ENCODE assay signal across 25 cellular contexts in genomic region chr16:24318670-24319069, GRCh38.
DNase-seq lines count a peak whose midpoint lies in the region; ATAC-seq, FAIRE-seq and TF ChIP-seq lines count a peak whose summit lies in the region.
"Had no signal": no experiment of that assay in that cellular context is flagged by ENCODE, and none has a peak within 500 bp of the region (broad histone marks: within the 10 kb centered on the region; RNA-seq: fewer than 3 reads in every experiment).

No MANE protein-coding gene starts in this region.

- TF ChIP-seq CTCF in D721Med (IDR thresholded peaks at IDR 0.05; ENCODE audit: insufficient read depth, missing control alignments): peak; percentile 41
- peak; percentile 46 for TF ChIP-seq CTCF in OCI-LY7 (conservative IDR thresholded peaks at IDR 0.05; ENCODE audit: low read length)
- no peak for TF ChIP-seq CTCF in foreskin keratinocyte (conservative IDR thresholded peaks at IDR 0.05)

- intact Hi-C loops in OCI-LY7 (cut with micrococcal nuclease; ENCODE audit: unreplicated experiment): no loop called here

- H3K27me3 Mint-ChIP-seq in T-cell: peaks cover 34 to 38% of the 10 kb centered on the region in 2 donors

- no peak overlapping the region for H3K27ac ChIP-seq in OCI-LY7 (ENCODE audit: low read depth, low read length, poor library complexity, severe bottlenecking)
- H3K27ac ChIP-seq in foreskin keratinocyte: no peak overlapping the region
- H3K27ac ChIP-seq: A549, HL-60 had no signal

- no peaks in the 10 kb centered on the region for H3K36me3 ChIP-seq in OCI-LY7 (ENCODE audit: insufficient read depth, low read length)

- H3K9me3 ChIP-seq in OCI-LY7 (ENCODE audit: low read length): no peaks in the 10 kb centered on the region
- H3K9me3 ChIP-seq: A549 had no signal

- DNase-seq in D721Med (ENCODE audit: insufficient read length, low spot score) (no peak), GM12891 (ENCODE audit: insufficient read length, low spot score) (no peak), OCI-LY7 (ENCODE audit: low spot score) (no peak), iPS-NIHi11 (ENCODE audit: low spot score) (peak; percentile 41), foreskin keratinocyte (no peak), DMS153 (lab: John Stamatoyannopoulos, UW) (no peak), T-cell (no peak)
- DNase-seq: Calu3; CD4-positive, alpha-beta T cell; DMS79 treated with DMSO at 0.1 percent for 48 hours; GDM1; HCEC 1CT; MV-4-11; NCI-H1417; NCI-H2081; NCI-H524; OCI-M1; SHP77 treated with DMSO at 0.1 percent for 48 hours had no signal

- no peak overlapping the region for H3K4me3 Mint-ChIP-seq in T-cell
- H3K4me3 Mint-ChIP-seq: B cell; CD4-positive, alpha-beta T cell; IgD-negative memory B cell had no signal

- no peaks in the 10 kb centered on the region for H3K27me3 ChIP-seq in foreskin keratinocyte

- no peaks in the 10 kb centered on the region for H3K9me2 ChIP-seq in OCI-LY7 (ENCODE audit: insufficient read depth, low read length)

- no peaks in the 10 kb centered on the region for H4K20me1 ChIP-seq in OCI-LY7 (ENCODE audit: insufficient read depth, low read length)

- no TSS peak for BruUV-seq in OCI-LY7 (replicated peaks; lab: Mats Ljungman, UMichigan)

- no peak for FAIRE-seq in D721Med (lab: Jason Lieb, UNC)
- FAIRE-seq in GM12891 (lab: Jason Lieb, UNC): peak; percentile 47
- FAIRE-seq: A549, GM19239, HTR-8/SVneo had no signal

- H3K79me2 ChIP-seq in OCI-LY7 (ENCODE audit: insufficient read depth, low read depth, low read length): no peaks in the 10 kb centered on the region

- no peak overlapping the region for H3K27ac Mint-ChIP-seq in T-cell
- H3K27ac Mint-ChIP-seq: B cell; CD4-positive, alpha-beta T cell; IgD-negative memory B cell had no signal

- POLR2A ChIA-PET in OCI-LY7 (lab: Charles Lee) (no interaction called here), T-cell (lab: Charles Lee) (no interaction called here)

- no peaks in the 10 kb centered on the region for H3K36me3 Mint-ChIP-seq in T-cell
- H3K36me3 Mint-ChIP-seq: IgD-negative memory B cell had no signal

- H2AFZ ChIP-seq in OCI-LY7 (ENCODE audit: low read length): no peak overlapping the region

- ATAC-seq in foreskin keratinocyte: no peak
- no peak for ATAC-seq in T-cell (replicated peaks in 1 of 4)
- ATAC-seq: A549, SK-N-SH treated with all-trans-retinoic acid at 6 μM for 48 hours had no signal

- H3K9me3 Mint-ChIP-seq in T-cell: no peaks in the 10 kb centered on the region
- H3K9me3 Mint-ChIP-seq: CD4-positive, alpha-beta T cell; IgD-negative memory B cell had no signal

- no peak overlapping the region for H3K4me3 ChIP-seq in OCI-LY7 (ENCODE audit: low read depth, low read length, poor library complexity, severe bottlenecking)
- H3K4me3 ChIP-seq: A549 had no signal

- H3K4me2 ChIP-seq in OCI-LY7 (ENCODE audit: low read length): no peak overlapping the region
- H3K4me2 ChIP-seq: A549 had no signal

- H3K4me1 ChIP-seq in OCI-LY7 (ENCODE audit: insufficient read depth, low read length, poor library complexity, severe bottlenecking) (no peaks in the 10 kb centered on the region), foreskin keratinocyte (no peaks in the 10 kb centered on the region)
- H3K4me1 ChIP-seq: A549 had no signal

- CTCF ChIA-PET in OCI-LY7 (lab: Charles Lee; ENCODE audit: unreplicated experiment): no interaction called here
- CTCF ChIA-PET in T-cell (lab: Charles Lee): no interaction called here

- no peak for TF ChIP-seq POLR2A in GM12891 (IDR thresholded peaks at IDR 0.05; ENCODE audit: low read depth, low read length)

- H3K4me1 Mint-ChIP-seq in T-cell: no peaks in the 10 kb centered on the region
- H3K4me1 Mint-ChIP-seq: B cell, IgD-negative memory B cell had no signal

TF ChIP-seq in GM12891, 5 proteins besides CTCF, POLR2A, EP300 and RAD21:
- no peak for TF ChIP-seq SPI1 (IDR thresholded peaks at IDR 0.05; ENCODE audit: low read depth, low read length)
- no peak for TF ChIP-seq PAX5 (IDR thresholded peaks at IDR 0.05; ENCODE audit: insufficient read depth, low read length, severe bottlenecking)
- no peak for TF ChIP-seq POLR2AphosphoS5 (IDR thresholded peaks at IDR 0.05; ENCODE audit: low read depth, low read length)
- TF ChIP-seq POU2F2 (IDR thresholded peaks at IDR 0.05; ENCODE audit: low read depth, low read length): no peak
- TF ChIP-seq TAF1 (IDR thresholded peaks at IDR 0.05; ENCODE audit: low read depth, low read length): no peak
TF ChIP-seq in GM12891: peak in this region for 0.
